2 cellular contexts compared by ENCODE assay signal in genomic region chr3:10169000-10169496, GRCh38.
TF ChIP-seq lines count a peak whose summit lies in the region.

No MANE protein-coding gene starts in this region.

TF ChIP-seq in Ishikawa, 13 proteins besides CTCF, POLR2A, EP300 and RAD21:
- TF ChIP-seq CREB1 (IDR thresholded peaks at IDR 0.05; ENCODE audit: low read depth): no peak
- no peak for TF ChIP-seq YY1 (IDR thresholded peaks at IDR 0.05; ENCODE audit: low read depth)

TF ChIP-seq in GM12878, 131 proteins besides CTCF, POLR2A, EP300 and RAD21:
- peak; percentile 55; the same call in 1 of the 2 replicates for TF ChIP-seq CBX5 (IDR thresholded peaks at IDR 0.05; ENCODE audit: low read depth)
- no peak for TF ChIP-seq IRF4 (IDR thresholded peaks at IDR 0.05; ENCODE audit: low read depth, low read length)
- 0 out of 4 replicates have a peak, but pooled peaks of 1 of the 2 experiments have one; percentile 19 for TF ChIP-seq IKZF2 (IDR thresholded peaks at IDR 0.05)
- TF ChIP-seq MLLT1 (IDR thresholded peaks at IDR 0.05): 0 out of 2 replicates have a peak, but pooled peaks have one; percentile 27
- TF ChIP-seq STAT3 (IDR thresholded peaks at IDR 0.05; ENCODE audit: low read depth, low read length): no peak
- TF ChIP-seq BRCA1 (IDR thresholded peaks at IDR 0.05; ENCODE audit: low read depth, low read length): no peak
- TF ChIP-seq E2F8 (IDR thresholded peaks at IDR 0.05; ENCODE audit: low read depth, partially characterized antibody): no peak
